In the genomic region with DNA sequence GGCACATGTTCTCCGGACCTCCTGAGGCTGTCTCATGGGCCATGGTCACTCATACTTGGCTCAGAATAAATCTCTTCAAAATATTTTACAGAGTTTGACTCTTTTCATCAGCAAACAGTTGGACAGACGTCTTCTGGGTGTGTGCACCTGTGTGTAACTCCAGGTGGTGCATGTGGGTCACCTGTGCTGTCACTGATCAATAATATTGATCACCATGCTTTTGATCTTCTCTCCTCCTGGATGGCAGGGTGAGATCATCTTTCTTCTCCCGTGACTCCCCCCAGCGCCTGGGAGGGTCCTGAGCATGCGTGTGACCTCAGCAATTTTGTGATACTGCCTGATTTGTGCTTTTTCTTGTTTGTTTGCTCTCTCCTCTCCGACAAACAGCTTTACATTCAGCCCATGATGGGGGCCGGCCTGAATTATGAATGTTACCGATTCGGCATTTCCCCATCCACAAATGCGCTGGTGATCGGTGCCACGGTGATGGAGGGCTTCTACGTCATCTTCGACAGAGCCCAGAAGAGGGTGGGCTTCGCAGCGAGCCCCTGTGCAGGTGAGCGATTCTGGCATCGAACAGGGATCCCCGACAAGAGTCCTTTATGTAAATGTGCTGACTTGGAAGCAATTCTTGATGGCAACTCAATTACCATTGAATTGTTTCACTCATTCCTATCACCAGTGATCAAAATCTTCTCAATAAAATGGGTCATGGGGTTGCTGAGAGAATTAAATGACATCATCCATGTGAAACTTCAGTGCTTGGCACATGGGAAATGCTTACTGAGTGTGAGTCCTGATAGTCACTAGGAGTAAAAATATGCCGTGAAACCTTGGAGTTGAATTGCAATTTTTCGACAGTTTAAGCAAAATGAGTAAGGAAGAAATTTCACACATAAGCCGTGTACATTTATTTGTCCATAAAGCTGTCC, we compare ENCODE assay signal across 37 cellular contexts. TPM values are rescaled to one million over a fixed set of nuclear protein-coding genes. Genes with fewer than 3 reads are reported as not detected.
"Had no signal": no experiment of that assay in that cellular context is flagged by ENCODE, and none has a peak within 500 bp of the region (broad histone marks: within the 10 kb centered on the region; RNA-seq: fewer than 3 reads in every experiment).

No MANE protein-coding gene starts in this region.

- DNase-seq: activated B cell treated with CpG ODN at 0.5 μM for 24 hours; activated CD4-positive, alpha-beta memory T cell treated with anti-CD3 and anti-CD28 coated beads, Interleukin-2, amount 10 ng/mL, durations not matched to agents 7 days and 5 days; activated CD4-positive, alpha-beta T cell treated with anti-CD3 and anti-CD28 coated beads for 36 hours; activated CD4-positive, alpha-beta T cell treated with anti-CD3 and anti-CD28 coated beads, Interleukin-2, amount 10 ng/mL, durations not matched to agents 24 days and 14 days; activated CD8-positive, alpha-beta memory T cell treated with anti-CD3 and anti-CD28 coated beads, Interleukin-2, amount 50 U/mL, for 48 hours; activated gamma-delta T cell; activated naive CD4-positive, alpha-beta T cell; activated naive CD4-positive, alpha-beta T cell treated with anti-CD3 and anti-CD28 coated beads, Interleukin-2, amount 50 U/mL, for 16 hours; activated T-cell treated with anti-CD3 and anti-CD28 coated beads for 4 hours; activated T-cell treated with anti-CD3 and anti-CD28 coated beads, Interleukin-2, amount 50 U/mL, for 24 hours; activated T-cell treated with anti-CD3 and anti-CD28 coated beads, Interleukin-2, amount 50 U/mL, for 72 hours; amniotic stem cell; anterior cingulate cortex; brain microvascular endothelial cell; caudate nucleus; cortex of kidney; dermis blood vessel endothelial cell; effector CD4-positive, alpha-beta T cell; effector memory CD8-positive, alpha-beta T cell; erythroblast; esophagus squamous epithelium; foreskin melanocyte; heart right ventricle; T-helper 1 cell; T-helper 17 cell; T1000; WERI-Rb-1 had no signal

- FAIRE-seq: astrocyte, colon had no signal

- H3K27ac ChIP-seq: brain microvascular endothelial cell, esophagus squamous epithelium, gastroesophageal sphincter, heart right ventricle, WERI-Rb-1 had no signal

- H3K9me3 Mint-ChIP-seq: T-helper 2 cell treated with Interferon-gamma antibody and Interleukin-4, amounts not matched to agents 5 μg/mL and 100 μg/mL, for 36 hours had no signal

- H3K4me1 ChIP-seq: esophagus squamous epithelium, gastroesophageal sphincter, heart right ventricle had no signal

- H3K27ac Mint-ChIP-seq: activated CD4-positive, alpha-beta memory T cell treated with anti-CD3 and anti-CD28 coated beads, Interleukin-2, amount 10 ng/mL, durations not matched to agents 7 days and 5 days; activated CD4-positive, alpha-beta T cell treated with anti-CD3 and anti-CD28 coated beads for 36 hours; activated CD4-positive, alpha-beta T cell treated with anti-CD3 and anti-CD28 coated beads, Interleukin-2, amount 10 ng/mL, durations not matched to agents 24 days and 14 days; activated naive CD8-positive, alpha-beta T cell; activated T-cell treated with anti-CD3 and anti-CD28 coated beads, Interleukin-2, amount 50 U/mL, for 24 hours; activated T-cell treated with anti-CD3 and anti-CD28 coated beads, Interleukin-2, amount 50 U/mL, for 72 hours; effector memory CD8-positive, alpha-beta T cell; T-helper 17 cell; T-helper 2 cell treated with Interferon-gamma antibody and Interleukin-4, amounts not matched to agents 5 μg/mL and 100 μg/mL, for 36 hours had no signal

- H3K4me1 Mint-ChIP-seq: activated CD4-positive, alpha-beta memory T cell treated with anti-CD3 and anti-CD28 coated beads, Interleukin-2, amount 10 ng/mL, durations not matched to agents 7 days and 5 days; activated CD4-positive, alpha-beta T cell treated with anti-CD3 and anti-CD28 coated beads for 36 hours; activated CD4-positive, alpha-beta T cell treated with anti-CD3 and anti-CD28 coated beads, Interleukin-2, amount 10 ng/mL, durations not matched to agents 24 days and 14 days; T-helper 17 cell had no signal

- H3K27me3 ChIP-seq: brain microvascular endothelial cell, esophagus squamous epithelium, gastroesophageal sphincter had no signal

- H3K4me3 Mint-ChIP-seq: activated B cell treated with CpG ODN at 0.5 μM for 24 hours; activated CD4-positive, alpha-beta memory T cell treated with anti-CD3 and anti-CD28 coated beads, Interleukin-2, amount 10 ng/mL, durations not matched to agents 7 days and 5 days; activated CD4-positive, alpha-beta T cell treated with anti-CD3 and anti-CD28 coated beads for 36 hours; activated CD4-positive, alpha-beta T cell treated with anti-CD3 and anti-CD28 coated beads, Interleukin-2, amount 10 ng/mL, durations not matched to agents 24 days and 14 days; activated naive CD8-positive, alpha-beta T cell; activated T-cell treated with anti-CD3 and anti-CD28 coated beads, Interleukin-2, amount 50 U/mL, for 24 hours; activated T-cell treated with anti-CD3 and anti-CD28 coated beads, Interleukin-2, amount 50 U/mL, for 72 hours; effector memory CD8-positive, alpha-beta T cell; T-helper 17 cell; T-helper 2 cell treated with Interferon-gamma antibody and Interleukin-4, amounts not matched to agents 5 μg/mL and 100 μg/mL, for 36 hours had no signal

- H3K27me3 Mint-ChIP-seq: activated B cell treated with CpG ODN at 0.5 μM for 24 hours had no signal

- H3K4me3 ChIP-seq: esophagus squamous epithelium, gastroesophageal sphincter, heart right ventricle had no signal

- ATAC-seq: activated CD4-positive, alpha-beta T cell treated with anti-CD3 and anti-CD28 coated beads for 36 hours; activated CD4-positive, CD25-positive, alpha-beta regulatory T cell treated with anti-CD3 and anti-CD28 coated beads, Interleukin-2, amount 50 U/mL, for 24 hours; activated T-cell treated with anti-CD3 and anti-CD28 coated beads, Interleukin-2, amount 50 U/mL, for 72 hours; effector memory CD8-positive, alpha-beta T cell; gastroesophageal sphincter; heart right ventricle; T-helper 17 cell had no signal

- H3K9me3 ChIP-seq: esophagus squamous epithelium had no signal

- H3K36me3 Mint-ChIP-seq: activated naive CD8-positive, alpha-beta T cell had no signal

- H3K36me3 ChIP-seq: brain microvascular endothelial cell had no signal

RNA-seq across cellular contexts. Expression of a gene that starts 59.6 kb away (rescaled TPM):
- total RNA-seq: activated B cell treated with CpG ODN at 0.5 μM for 24 hours; activated CD4-positive, alpha-beta memory T cell treated with anti-CD3 and anti-CD28 coated beads, Interleukin-2, amount 10 ng/mL, durations not matched to agents 7 days and 5 days; activated CD4-positive, alpha-beta T cell treated with anti-CD3 and anti-CD28 coated beads for 36 hours; activated CD4-positive, alpha-beta T cell treated with anti-CD3 and anti-CD28 coated beads, Interleukin-2, amount 10 ng/mL, durations not matched to agents 24 days and 14 days; activated T-cell treated with anti-CD3 and anti-CD28 coated beads, Interleukin-2, amount 50 U/mL, for 72 hours; astrocyte; chondrocyte; dermis blood vessel endothelial cell; fibroblast of lung; fibroblast of villous mesenchyme; glomerular endothelial cell; T-helper 17 cell had no signal
- polyA plus RNA-seq: fibroblast of lung had no signal
